Comparison of ENCODE assay signal across 1 cellular context in the genomic region with DNA sequence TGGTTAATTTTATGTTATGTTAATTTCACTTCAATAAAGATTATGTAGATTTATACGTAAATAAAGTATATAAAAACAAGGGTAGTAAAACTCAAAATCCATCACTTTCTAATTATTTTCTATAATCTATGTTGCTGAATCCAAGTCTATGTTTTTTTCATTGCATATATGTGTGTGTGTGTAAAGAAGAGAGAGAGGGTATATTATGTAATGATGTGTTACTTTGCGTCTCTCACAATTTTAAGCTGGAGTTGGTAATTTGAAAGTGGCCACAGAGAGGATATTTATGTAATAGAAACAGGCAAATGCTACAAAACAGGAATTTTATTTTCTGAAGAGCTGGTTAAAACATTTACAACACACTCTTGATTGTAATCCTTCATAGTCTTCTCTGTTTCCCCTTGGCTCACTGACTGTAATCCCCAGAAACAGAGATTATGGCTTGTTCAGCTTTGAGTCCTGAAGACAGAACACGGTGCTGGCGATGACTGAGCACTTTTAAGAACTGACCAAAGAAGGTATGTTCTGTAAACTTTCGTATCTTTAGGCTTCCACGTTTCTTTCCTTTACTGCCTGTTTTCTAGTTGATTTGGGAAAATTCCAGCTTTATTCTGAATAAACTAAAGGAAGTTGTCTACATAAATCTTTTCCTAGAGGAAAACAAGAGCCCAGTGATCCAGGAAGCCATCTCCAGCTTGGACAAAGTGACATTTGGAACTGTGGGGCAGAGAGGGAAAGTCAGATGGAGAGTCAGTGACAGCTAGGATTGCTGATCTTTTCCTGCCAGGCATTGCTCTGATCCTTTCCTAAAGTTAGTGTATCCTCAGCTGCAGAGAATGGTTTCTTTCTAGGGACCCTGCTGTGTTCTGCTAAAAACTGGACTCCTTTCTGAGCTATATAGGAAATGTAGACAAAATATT.
TF ChIP-seq lines count a peak whose summit lies in the region.

No MANE protein-coding gene starts in this region.

TF ChIP-seq in K562, 482 proteins besides CTCF, POLR2A, EP300 and RAD21 (continued from another document and continues in another):
- no peak for TF ChIP-seq PBX2 (CRISPR knock-in tag; IDR thresholded peaks at IDR 0.05; ENCODE audit: low read depth)
- peak; percentile 24; the same call in 1 of the 2 replicates for TF ChIP-seq PBX2 (tag; conservative IDR thresholded peaks at IDR 0.05; ENCODE audit: low read depth)
- TF ChIP-seq ZNF639 (CRISPR knock-in tag; conservative IDR thresholded peaks at IDR 0.05 in 1 of 2, IDR thresholded peaks at IDR 0.05 in 1 of 2): peak in 1 of 2 experiments; percentile 70; a peak in 2 of 4 replicates
- no peak for TF ChIP-seq ZNF146 (CRISPR knock-in tag; IDR thresholded peaks at IDR 0.05; ENCODE audit: unreplicated experiment)
- TF ChIP-seq ATF3 (IDR thresholded peaks at IDR 0.05): peak; percentile 25; the same call in 1 of the 2 replicates
- no peak for TF ChIP-seq ATF3 (CRISPR knock-in tag; conservative IDR thresholded peaks at IDR 0.05)
- TF ChIP-seq BMI1 (IDR thresholded peaks at IDR 0.05; ENCODE audit: low read length): no peak
- TF ChIP-seq CBFA2T3 (IDR thresholded peaks at IDR 0.05): 0 out of 2 replicates have a peak, but pooled peaks have one; percentile 11
- TF ChIP-seq, protein P1, sequence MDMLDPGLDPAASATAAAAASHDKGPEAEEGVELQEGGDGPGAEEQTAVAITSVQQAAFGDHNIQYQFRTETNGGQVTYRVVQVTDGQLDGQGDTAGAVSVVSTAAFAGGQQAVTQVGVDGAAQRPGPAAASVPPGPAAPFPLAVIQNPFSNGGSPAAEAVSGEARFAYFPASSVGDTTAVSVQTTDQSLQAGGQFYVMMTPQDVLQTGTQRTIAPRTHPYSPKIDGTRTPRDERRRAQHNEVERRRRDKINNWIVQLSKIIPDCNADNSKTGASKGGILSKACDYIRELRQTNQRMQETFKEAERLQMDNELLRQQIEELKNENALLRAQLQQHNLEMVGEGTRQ (CRISPR knock-in tag; IDR thresholded peaks at IDR 0.05): no peak
- no peak for TF ChIP-seq TGIF2 (CRISPR knock-in tag; IDR thresholded peaks at IDR 0.05)
- TF ChIP-seq MNT (conservative IDR thresholded peaks at IDR 0.05): no peak
- no peak for TF ChIP-seq PATZ1 (CRISPR knock-in tag; IDR thresholded peaks at IDR 0.05; ENCODE audit: borderline replicate concordance)
- TF ChIP-seq ZNF407 (IDR thresholded peaks at IDR 0.05; ENCODE audit: low read depth): no peak
- no peak for TF ChIP-seq SNRNP70 (optimal IDR thresholded peaks at IDR 0.05; ENCODE audit: low read depth, low read length)
- TF ChIP-seq TAL1 (IDR thresholded peaks at IDR 0.05): no peak
- peak; percentile 84 for TF ChIP-seq ZNF592 (IDR thresholded peaks at IDR 0.05)
- TF ChIP-seq NCOA2 (IDR thresholded peaks at IDR 0.05; ENCODE audit: partially characterized antibody in 2 of 2): no peak
- TF ChIP-seq, protein P2, sequence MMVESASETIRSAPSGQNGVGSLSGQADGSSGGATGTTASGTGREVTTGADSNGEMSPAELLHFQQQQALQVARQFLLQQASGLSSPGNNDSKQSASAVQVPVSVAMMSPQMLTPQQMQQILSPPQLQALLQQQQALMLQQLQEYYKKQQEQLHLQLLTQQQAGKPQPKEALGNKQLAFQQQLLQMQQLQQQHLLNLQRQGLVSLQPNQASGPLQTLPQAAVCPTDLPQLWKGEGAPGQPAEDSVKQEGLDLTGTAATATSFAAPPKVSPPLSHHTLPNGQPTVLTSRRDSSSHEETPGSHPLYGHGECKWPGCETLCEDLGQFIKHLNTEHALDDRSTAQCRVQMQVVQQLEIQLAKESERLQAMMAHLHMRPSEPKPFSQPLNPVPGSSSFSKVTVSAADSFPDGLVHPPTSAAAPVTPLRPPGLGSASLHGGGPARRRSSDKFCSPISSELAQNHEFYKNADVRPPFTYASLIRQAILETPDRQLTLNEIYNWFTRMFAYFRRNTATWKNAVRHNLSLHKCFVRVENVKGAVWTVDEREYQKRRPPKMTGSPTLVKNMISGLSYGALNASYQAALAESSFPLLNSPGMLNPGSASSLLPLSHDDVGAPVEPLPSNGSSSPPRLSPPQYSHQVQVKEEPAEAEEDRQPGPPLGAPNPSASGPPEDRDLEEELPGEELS (CRISPR knock-in tag; IDR thresholded peaks at IDR 0.05; ENCODE audit: borderline replicate concordance): no peak
- TF ChIP-seq MTA3 (IDR thresholded peaks at IDR 0.05; ENCODE audit: borderline replicate concordance): 0 out of 2 replicates have a peak, but pooled peaks have one; percentile 32
